In genomic region chr5:14189680-14190079, GRCh38 we compare ENCODE assay signal across 11 cellular contexts. TPM values are rescaled to one million over a fixed set of nuclear protein-coding genes. Genes with fewer than 3 reads are reported as not detected.
DNase-seq lines count a peak whose midpoint lies in the region; FAIRE-seq and TF ChIP-seq lines count a peak whose summit lies in the region.
"Had no signal": no experiment of that assay in that cellular context is flagged by ENCODE, and none has a peak within 500 bp of the region (broad histone marks: within the 10 kb centered on the region; RNA-seq: fewer than 3 reads in every experiment).

No MANE protein-coding gene starts in this region.

- TF ChIP-seq POLR2A in endothelial cell of umbilical vein (IDR thresholded peaks at IDR 0.05; ENCODE audit: low read depth, low read length) = no peak
- TF ChIP-seq POLR2A in uterus (IDR thresholded peaks at IDR 0.05) = no peak
- TF ChIP-seq POLR2A in suprapubic skin (IDR thresholded peaks at IDR 0.05) = no peak

- H3K4me3 Mint-ChIP-seq in nephron = no peak overlapping the region
- H3K4me3 Mint-ChIP-seq in activated CD4-positive, alpha-beta memory T cell treated with anti-CD3 and anti-CD28 coated beads for 36 hours = no peak overlapping the region
- H3K4me3 Mint-ChIP-seq: activated CD4-positive, alpha-beta memory T cell treated with anti-CD3 and anti-CD28 coated beads, Interleukin-2, amount 10 ng/mL, durations not matched to agents 7 days and 5 days had no signal

- intact Hi-C loops in left ventricle myocardium inferior (cut with micrococcal nuclease) (no loop called here), cardiac septum (cut with DNase I) (loop anchor here (5.0 kb wide), 1 partner anchor 47 kb away; the partner anchor contains the start of gene TRIO), endothelial cell of umbilical vein (cut with micrococcal nuclease) (loop anchor here (1.0 to 5.0 kb wide), 5 partner anchors 12 to 152 kb away; no protein-coding TSS in a partner anchor), uterus (cut with DNase I; ENCODE audit: low total_unique reads) (no loop called here)
- intact Hi-C loops in activated CD4-positive, alpha-beta memory T cell treated with anti-CD3 and anti-CD28 coated beads for 36 hours (cut with micrococcal nuclease) = no loop called here

- H3K4me1 Mint-ChIP-seq in nephron = peaks cover 85% of the 10 kb centered on the region
- no peaks in the 10 kb centered on the region for H3K4me1 Mint-ChIP-seq in activated CD4-positive, alpha-beta memory T cell treated with anti-CD3 and anti-CD28 coated beads for 36 hours (ENCODE audit: low read depth)
- H3K4me1 Mint-ChIP-seq: activated CD4-positive, alpha-beta memory T cell treated with anti-CD3 and anti-CD28 coated beads, Interleukin-2, amount 10 ng/mL, durations not matched to agents 7 days and 5 days had no signal

- H3K27ac ChIP-seq in left ventricle myocardium inferior (replicated peaks) (peak overlapping the region; percentile 72), endothelial cell of umbilical vein (ENCODE audit: insufficient read depth, low read depth, low read length) (peak overlapping the region; percentile 74), uterus (peak overlapping the region; percentile 56 to 95), suprapubic skin (no peak overlapping the region)

- dilution Hi-C loops in endothelial cell of umbilical vein (cut with MboI; ENCODE audit: extremely low pct_ligation_motif_present, low sequenced_read_pairs) = no loop called here

- TF ChIP-seq EP300 in suprapubic skin (IDR thresholded peaks at IDR 0.05) = no peak

- H3K9ac ChIP-seq in endothelial cell of umbilical vein (replicated peaks; ENCODE audit: extremely low read depth, insufficient read depth, low read length) = peak overlapping the region; percentile 43

- H4K20me1 ChIP-seq in endothelial cell of umbilical vein (replicated peaks; ENCODE audit: control insufficient read depth, extremely low read depth, insufficient read depth, low read length) = no peaks in the 10 kb centered on the region

- H3K4me1 ChIP-seq in left ventricle myocardium inferior (peaks cover 98% of the 10 kb centered on the region), endothelial cell of umbilical vein (ENCODE audit: control insufficient read depth, extremely low read depth, insufficient read depth, low read length) (peaks cover 94% of the 10 kb centered on the region), uterus (peaks cover 6 to 25% of the 10 kb centered on the region in 2 donors), suprapubic skin (peaks cover 45% of the 10 kb centered on the region)

- H3K4me3 ChIP-seq in left ventricle myocardium inferior = peak overlapping the region; percentile 37
- H3K4me3 ChIP-seq in endothelial cell of umbilical vein (replicated peaks in 1 of 3; ENCODE audit: insufficient read depth in 1 of 3, low read depth in 1 of 3, low read length in 3 of 3) = no peak overlapping the region
- H3K4me3 ChIP-seq in uterus = no peak overlapping the region
- H3K4me3 ChIP-seq in suprapubic skin = no peak overlapping the region

- 65% methylated on average over 4 of the region's 4 CpGs for WGBS in suprapubic skin

- no peak for DNase-seq in left ventricle myocardium inferior
- DNase-seq in cardiac septum (ENCODE audit: low spot score) = no peak
- DNase-seq in endothelial cell of umbilical vein (ENCODE audit: low read depth, low spot score) = no peak
- DNase-seq in uterus = no peak
- no peak for DNase-seq in islet precursor cell
- no peak for DNase-seq in suprapubic skin (ENCODE audit: low spot score in 2 of 2)
- DNase-seq in activated CD4-positive, alpha-beta memory T cell treated with anti-CD3 and anti-CD28 coated beads for 36 hours = no peak
- DNase-seq: activated CD4-positive, alpha-beta memory T cell treated with anti-CD3 and anti-CD28 coated beads, Interleukin-2, amount 10 ng/mL, durations not matched to agents 7 days and 5 days; cortex of kidney; T-helper 2 cell had no signal

- H3K27me3 ChIP-seq in left ventricle myocardium inferior (ENCODE audit: low read depth) (no peaks in the 10 kb centered on the region), endothelial cell of umbilical vein (ENCODE audit: control insufficient read depth in 2 of 2, insufficient read depth in 2 of 2, low read length in 2 of 2) (no peaks in the 10 kb centered on the region), uterus (no peaks in the 10 kb centered on the region), suprapubic skin (no peaks in the 10 kb centered on the region)

- no peaks in the 10 kb centered on the region for H3K27me3 Mint-ChIP-seq in nephron (ENCODE audit: low read depth)
- no peaks in the 10 kb centered on the region for H3K27me3 Mint-ChIP-seq in activated CD4-positive, alpha-beta memory T cell treated with anti-CD3 and anti-CD28 coated beads for 36 hours

- H3K36me3 ChIP-seq in left ventricle myocardium inferior (no peaks in the 10 kb centered on the region), endothelial cell of umbilical vein (ENCODE audit: control insufficient read depth in 2 of 2, extremely low read depth in 1 of 2, insufficient read depth in 2 of 2, low read length in 2 of 2) (no peaks in the 10 kb centered on the region), uterus (no peaks in the 10 kb centered on the region), suprapubic skin (no peaks in the 10 kb centered on the region)

- H3K79me2 ChIP-seq in endothelial cell of umbilical vein (ENCODE audit: control insufficient read depth, insufficient read depth, low read length) = peaks cover 95% of the 10 kb centered on the region

- BruUV-seq in endothelial cell of umbilical vein (replicated peaks; lab: Mats Ljungman, UMichigan) = no TSS peak

- H3K9me3 Mint-ChIP-seq in nephron = no peaks in the 10 kb centered on the region
- no peaks in the 10 kb centered on the region for H3K9me3 Mint-ChIP-seq in activated CD4-positive, alpha-beta memory T cell treated with anti-CD3 and anti-CD28 coated beads for 36 hours
- H3K9me3 Mint-ChIP-seq: activated CD4-positive, alpha-beta memory T cell treated with anti-CD3 and anti-CD28 coated beads, Interleukin-2, amount 10 ng/mL, durations not matched to agents 7 days and 5 days had no signal

- H3K4me2 ChIP-seq in endothelial cell of umbilical vein (ENCODE audit: insufficient read depth, low read length) = peak overlapping the region; percentile 47

- CTCF ChIA-PET in endothelial cell of umbilical vein (lab: Charles Lee) = interaction anchor here (1.0 to 3.6 kb wide), 7 partner anchors 12 to 80 kb away, joined by 3 to 25 read pairs (median 5); no protein-coding TSS in a partner anchor
- CTCF ChIA-PET in activated CD4-positive, alpha-beta memory T cell treated with anti-CD3 and anti-CD28 coated beads for 36 hours (lab: Charles Lee) = no interaction called here

- peak overlapping the region in 2 of 3 experiments; percentile 31 to 58 for H3K27ac Mint-ChIP-seq in nephron
- H3K27ac Mint-ChIP-seq in activated CD4-positive, alpha-beta memory T cell treated with anti-CD3 and anti-CD28 coated beads for 36 hours = no peak overlapping the region
- H3K27ac Mint-ChIP-seq: activated CD4-positive, alpha-beta memory T cell treated with anti-CD3 and anti-CD28 coated beads, Interleukin-2, amount 10 ng/mL, durations not matched to agents 7 days and 5 days had no signal

- TF ChIP-seq CTCF in left ventricle myocardium inferior (IDR thresholded peaks at IDR 0.05; ENCODE audit: borderline replicate concordance) (no peak), endothelial cell of umbilical vein (IDR thresholded peaks at IDR 0.05; ENCODE audit: extremely low read depth in 1 of 2, insufficient read depth in 1 of 2, low read depth in 1 of 2, low read length in 2 of 2) (no peak), nephron (IDR thresholded peaks at IDR 0.05; ENCODE audit: unreplicated experiment in 3 of 3) (no peak), uterus (IDR thresholded peaks at IDR 0.05) (no peak), suprapubic skin (IDR thresholded peaks at IDR 0.05) (no peak)

- no peak overlapping the region for H2AFZ ChIP-seq in endothelial cell of umbilical vein (ENCODE audit: low read depth, low read length)

- POLR2A ChIA-PET in endothelial cell of umbilical vein (lab: Charles Lee) = interaction anchor here (1.0 to 1.4 kb wide), 2 partner anchors 15 to 33 kb away, joined by 3 to 6 read pairs; no protein-coding TSS in a partner anchor
- POLR2A ChIA-PET in activated CD4-positive, alpha-beta memory T cell treated with anti-CD3 and anti-CD28 coated beads for 36 hours (lab: Charles Lee) = no interaction called here

- no peaks in the 10 kb centered on the region for H3K9me3 ChIP-seq in left ventricle myocardium inferior (replicated peaks)
- no peaks in the 10 kb centered on the region for H3K9me3 ChIP-seq in endothelial cell of umbilical vein (replicated peaks; ENCODE audit: control insufficient read depth, insufficient read depth, low read length)
- H3K9me3 ChIP-seq in uterus = no peaks in the 10 kb centered on the region
- H3K9me3 ChIP-seq in suprapubic skin = no peaks in the 10 kb centered on the region

- no peak for FAIRE-seq in endothelial cell of umbilical vein (lab: Jason Lieb, UNC)

- H3K36me3 Mint-ChIP-seq in nephron (ENCODE audit: low read depth) = no peaks in the 10 kb centered on the region
- H3K36me3 Mint-ChIP-seq in activated CD4-positive, alpha-beta memory T cell treated with anti-CD3 and anti-CD28 coated beads for 36 hours = no peaks in the 10 kb centered on the region

- H3K9me1 ChIP-seq in endothelial cell of umbilical vein (replicated peaks; ENCODE audit: control insufficient read depth, extremely low read depth, insufficient read depth, low read length) = no peaks in the 10 kb centered on the region

TF ChIP-seq in endothelial cell of umbilical vein, 7 proteins besides CTCF, POLR2A, EP300 and RAD21 (continues in another document):
- TF ChIP-seq FOS (IDR thresholded peaks at IDR 0.05; ENCODE audit: borderline replicate concordance, insufficient read depth, low read length) (no peak), JUN (IDR thresholded peaks at IDR 0.05; ENCODE audit: borderline replicate concordance, insufficient read depth, insufficient read length, low read depth) (no peak)

RNA-seq across cellular contexts. Expression of gene TRIO, which starts 46.5 kb away (rescaled TPM):
- 52.8 TPM for total RNA-seq in left ventricle myocardium inferior
- 89.8 TPM for total RNA-seq in cardiac septum
- 242 and 248 TPM in 2 replicates for total RNA-seq in endothelial cell of umbilical vein
- 78.8 and 82.9 TPM in 2 replicates for polyA plus RNA-seq in endothelial cell of umbilical vein
- polyA plus RNA-seq in endothelial cell of umbilical vein (2011; cell fraction: cytosol; rRNA removed) = 78.5 and 80.6 TPM in 2 replicates
- polyA plus RNA-seq in endothelial cell of umbilical vein (2011; cell fraction: nucleus; rRNA removed) = 578 and 654 TPM in 2 replicates
- 97.7 and 123 TPM in 2 replicates for polyA plus RNA-seq in endothelial cell of umbilical vein (2012)
- polyA minus RNA-seq in endothelial cell of umbilical vein = 717 and 753 TPM in 2 replicates
- polyA minus RNA-seq in endothelial cell of umbilical vein (2011; cell fraction: cytosol; rRNA and poly(A)+ RNA removed) = 58.8 TPM
- 902 and 1,116 TPM in 2 replicates for polyA minus RNA-seq in endothelial cell of umbilical vein (2011; cell fraction: nucleus; rRNA and poly(A)+ RNA removed)
- total RNA-seq in uterus = 100 to 1,000 TPM in 3 of 4 donors, 10 to 100 TPM in 1; 93.5 to 234 (median 207) TPM
- 100 to 1,000 TPM in 1 of 4 donors, 10 to 100 TPM in 3; 62.7 to 159 (median 70.4) TPM for total RNA-seq in suprapubic skin
- 1 to 10 TPM; 6.0 to 6.6 TPM for total RNA-seq in activated CD4-positive, alpha-beta memory T cell treated with anti-CD3 and anti-CD28 coated beads for 36 hours

Comparison
In these comparisons a context has a peak if more than half of its experiments do, and no peak if none do; other contexts are left out.
1. intact Hi-C loops: an anchor here in cardiac septum (5.0 kb wide) and endothelial cell of umbilical vein (1.0 to 5.0 kb wide); none called in left ventricle myocardium inferior, uterus and activated CD4-positive, alpha-beta memory T cell treated with anti-CD3 and anti-CD28 coated beads for 36 hours.